In genomic region chr10:12847361-12847975, GRCh38 we compare ENCODE assay signal across 10 cellular contexts.
DNase-seq lines count a peak whose midpoint lies in the region; ATAC-seq, FAIRE-seq and TF ChIP-seq lines count a peak whose summit lies in the region.
"Had no signal": no experiment of that assay in that cellular context is flagged by ENCODE, and none has a peak within 500 bp of the region (broad histone marks: within the 10 kb centered on the region; RNA-seq: fewer than 3 reads in every experiment).

No MANE protein-coding gene starts in this region.

- no peaks in the 10 kb centered on the region for H3K9me3 ChIP-seq in mammary epithelial cell (replicated peaks; ENCODE audit: insufficient read depth, low read length)
- no peaks in the 10 kb centered on the region for H3K9me3 ChIP-seq in MG63
- H3K9me3 ChIP-seq: HAP-1 had no signal

- CTCF ChIA-PET in mammary epithelial cell (lab: Charles Lee; ENCODE audit: low non-redundant PET), result no interaction called here

- 86% methylated on average over 12 of the region's 14 CpGs for WGBS in mammary epithelial cell (ENCODE audit: low coverage, missing lambda C conversion rate)

- TF ChIP-seq CTCF in AG10803 (conservative IDR thresholded peaks at IDR 0.05; ENCODE audit: low read length) (peak; percentile 14; the same call in 1 of the 2 replicates), kidney epithelial cell (IDR thresholded peaks at IDR 0.05; ENCODE audit: insufficient read depth, low read length, poor library complexity, severe bottlenecking) (peak; percentile 17), mammary epithelial cell (conservative IDR thresholded peaks at IDR 0.05 in 1 of 2, IDR thresholded peaks at IDR 0.05 in 1 of 2; ENCODE audit: extremely low read depth in 1 of 2, insufficient read depth in 1 of 2, low read depth in 1 of 2, low read length in 2 of 2) (peak in 1 of 2 donors; percentile 22)

- FAIRE-seq in GM12891 (lab: Jason Lieb, UNC), result peak; percentile 47
- FAIRE-seq in GM19239 (lab: Jason Lieb, UNC), result no peak

- H3K9me3 Mint-ChIP-seq in T-helper 2 cell treated with Interferon-gamma antibody and Interleukin-4, amounts not matched to agents 5 μg/mL and 100 μg/mL, for 36 hours, result no peaks in the 10 kb centered on the region

- no peak overlapping the region for H3K4me3 ChIP-seq in AG10803 (ENCODE audit: low read length)
- H3K4me3 ChIP-seq in kidney epithelial cell (ENCODE audit: low read depth, low read length), result no peak overlapping the region
- no peak overlapping the region for H3K4me3 ChIP-seq in mammary epithelial cell (replicated peaks in 1 of 3; ENCODE audit: insufficient read depth in 1 of 3, low read depth in 2 of 3, low read length in 3 of 3)
- no peak overlapping the region for H3K4me3 ChIP-seq in MG63
- H3K4me3 ChIP-seq: HAP-1 had no signal

- H3K36me3 ChIP-seq in kidney epithelial cell (ENCODE audit: control insufficient read depth, insufficient read depth, low read length) (no peaks in the 10 kb centered on the region), mammary epithelial cell (ENCODE audit: insufficient read depth, low read length) (no peaks in the 10 kb centered on the region), MG63 (no peaks in the 10 kb centered on the region)
- H3K36me3 ChIP-seq: HAP-1 had no signal

- TF ChIP-seq POLR2A in GM12891 (IDR thresholded peaks at IDR 0.05; ENCODE audit: low read depth, low read length), result no peak

- no peaks in the 10 kb centered on the region for H3K27me3 ChIP-seq in kidney epithelial cell (ENCODE audit: control insufficient read depth, insufficient read depth, low read length)
- H3K27me3 ChIP-seq in mammary epithelial cell (ENCODE audit: insufficient read depth, low read length), result no peaks in the 10 kb centered on the region
- H3K27me3 ChIP-seq in MG63, result no peaks in the 10 kb centered on the region

- no peaks in the 10 kb centered on the region for H3K36me3 Mint-ChIP-seq in T-helper 2 cell treated with Interferon-gamma antibody and Interleukin-4, amounts not matched to agents 5 μg/mL and 100 μg/mL, for 36 hours (ENCODE audit: low read depth)

- dilution Hi-C loops in mammary epithelial cell (cut with HindIII; ENCODE audit: low sequenced_read_pairs), result no loop called here

- H3K27ac Mint-ChIP-seq in T-helper 2 cell treated with Interferon-gamma antibody and Interleukin-4, amounts not matched to agents 5 μg/mL and 100 μg/mL, for 36 hours, result no peak overlapping the region

- intact Hi-C loops in mammary epithelial cell (cut with micrococcal nuclease), result loop anchor here (5.0 to 10.0 kb wide), 2 partner anchors 135 to 1647 kb away; no protein-coding TSS in a partner anchor

- no peak overlapping the region for H3K4me3 Mint-ChIP-seq in T-helper 2 cell treated with Interferon-gamma antibody and Interleukin-4, amounts not matched to agents 5 μg/mL and 100 μg/mL, for 36 hours

- H2AFZ ChIP-seq in mammary epithelial cell (ENCODE audit: low read depth, low read length), result no peak overlapping the region

- in situ Hi-C loops in mammary epithelial cell (cut with MboI; ENCODE audit: low sequenced_read_pairs in 2 of 2), result no loop called here

- H4K20me1 ChIP-seq in mammary epithelial cell (ENCODE audit: insufficient read depth, low read length), result no peaks in the 10 kb centered on the region

- peaks cover 20% of the 10 kb centered on the region for H3K4me1 ChIP-seq in mammary epithelial cell (ENCODE audit: insufficient read depth, low read length)
- H3K4me1 ChIP-seq: HAP-1 had no signal

- no TSS peak for BruUV-seq in mammary epithelial cell (replicated peaks; lab: Mats Ljungman, UMichigan)

- no peaks in the 10 kb centered on the region for H3K4me1 Mint-ChIP-seq in T-helper 2 cell treated with Interferon-gamma antibody and Interleukin-4, amounts not matched to agents 5 μg/mL and 100 μg/mL, for 36 hours (ENCODE audit: low read depth)

- H3K27ac ChIP-seq in mammary epithelial cell (ENCODE audit: insufficient read depth, low read depth, low read length), result no peak overlapping the region

- no peak overlapping the region for H3K9ac ChIP-seq in mammary epithelial cell (ENCODE audit: insufficient read depth, low read length)

- no peaks in the 10 kb centered on the region for H3K27me3 Mint-ChIP-seq in T-helper 2 cell treated with Interferon-gamma antibody and Interleukin-4, amounts not matched to agents 5 μg/mL and 100 μg/mL, for 36 hours (ENCODE audit: low read depth)

- no peak overlapping the region for H3K4me2 ChIP-seq in mammary epithelial cell (ENCODE audit: insufficient read depth, low read depth, low read length)

- no peaks in the 10 kb centered on the region for H3K79me2 ChIP-seq in mammary epithelial cell (ENCODE audit: insufficient read depth, low read length)

- DNase-seq in AG10803 (ENCODE audit: low read depth), result no peak
- no peak for DNase-seq in GM12891 (ENCODE audit: insufficient read length, low spot score)
- peak; percentile 6 for DNase-seq in T-helper 2 cell treated with Interferon-gamma antibody and Interleukin-4, amounts not matched to agents 5 μg/mL and 100 μg/mL, for 36 hours (ENCODE audit: low spot score)
- no peak for DNase-seq in kidney epithelial cell (ENCODE audit: low read depth)
- no peak for DNase-seq in mammary epithelial cell
- DNase-seq in MG63, result no peak
- no peak for DNase-seq in GM19239 (ENCODE audit: insufficient read length, low spot score)
- DNase-seq: aorta had no signal

- no peak for ATAC-seq in GM19023 (IDR thresholded peaks at IDR 0.05; ENCODE audit: unreplicated experiment)

TF ChIP-seq in GM12891, 5 proteins besides CTCF, POLR2A, EP300 and RAD21:
- TF ChIP-seq PAX5 (IDR thresholded peaks at IDR 0.05; ENCODE audit: insufficient read depth, low read length, severe bottlenecking) (no peak), POU2F2 (IDR thresholded peaks at IDR 0.05; ENCODE audit: low read depth, low read length) (no peak), TAF1 (IDR thresholded peaks at IDR 0.05; ENCODE audit: low read depth, low read length) (no peak), SPI1 (IDR thresholded peaks at IDR 0.05; ENCODE audit: low read depth, low read length) (no peak), POLR2AphosphoS5 (IDR thresholded peaks at IDR 0.05; ENCODE audit: low read depth, low read length) (no peak)
